In genomic region chr1:61120998-61121397, GRCh38 we compare ENCODE assay signal across 12 cellular contexts. TPM values are rescaled to one million over a fixed set of nuclear protein-coding genes. Genes with fewer than 3 reads are reported as not detected.
DNase-seq lines count a peak whose midpoint lies in the region; ATAC-seq and TF ChIP-seq lines count a peak whose summit lies in the region.
"Had no signal": no experiment of that assay in that cellular context is flagged by ENCODE, and none has a peak within 500 bp of the region (broad histone marks: within the 10 kb centered on the region; RNA-seq: fewer than 3 reads in every experiment).

No MANE protein-coding gene starts in this region.

- intact Hi-C loops in psoas muscle (cut with DNase I), result loop anchor here (2.0 to 10.0 kb wide), 2 partner anchors 36 to 64 kb away; no protein-coding TSS in a partner anchor
- intact Hi-C loops in activated T-helper 2 cell treated with anti-CD3 and anti-CD28 coated beads, Interferon-gamma antibody, Interleukin-2, Interleukin-4, amounts not matched to agents 10 μg/mL and 5 μg/mL and 100 μg/mL, durations not matched to agents 14 hours and 24 hours and 36 hours (cut with micrococcal nuclease), result no loop called here

- H3K79me2 ChIP-seq in GM23338 (replicated peaks; ENCODE audit: insufficient read depth), result no peaks in the 10 kb centered on the region

- no peak overlapping the region for H3K4me2 ChIP-seq in GM23338

- H3K36me3 ChIP-seq in GM23338 (ENCODE audit: insufficient read depth) (no peaks in the 10 kb centered on the region), adipocyte (ENCODE audit: control insufficient read depth, insufficient read depth, low read length, severe bottlenecking) (no peaks in the 10 kb centered on the region), psoas muscle (ENCODE audit: insufficient read depth in 1 of 2, low read depth in 1 of 2) (no peaks in the 10 kb centered on the region)

- no peak overlapping the region for H2AFZ ChIP-seq in GM23338

- H3K27me3 ChIP-seq in GM23338 (ENCODE audit: insufficient read depth) (no peaks in the 10 kb centered on the region), adipocyte (replicated peaks; ENCODE audit: control insufficient read depth, insufficient read depth, low read length) (no peaks in the 10 kb centered on the region), psoas muscle (ENCODE audit: insufficient read depth in 3 of 3, low read length in 2 of 3) (no peaks in the 10 kb centered on the region)

- H3K4me1 Mint-ChIP-seq in GM23338, result peaks cover 38% of the 10 kb centered on the region
- no peaks in the 10 kb centered on the region for H3K4me1 Mint-ChIP-seq in activated T-helper 2 cell treated with anti-CD3 and anti-CD28 coated beads, Interferon-gamma antibody, Interleukin-2, Interleukin-4, amounts not matched to agents 10 μg/mL and 5 μg/mL and 100 μg/mL, durations not matched to agents 14 hours and 24 hours and 36 hours (ENCODE audit: low read depth)

- H3K27me3 Mint-ChIP-seq in GM23338 (ENCODE audit: insufficient read depth, low read depth, poor library complexity), result no peaks in the 10 kb centered on the region
- peaks cover 36% of the 10 kb centered on the region for H3K27me3 Mint-ChIP-seq in activated T-helper 2 cell treated with anti-CD3 and anti-CD28 coated beads, Interferon-gamma antibody, Interleukin-2, Interleukin-4, amounts not matched to agents 10 μg/mL and 5 μg/mL and 100 μg/mL, durations not matched to agents 14 hours and 24 hours and 36 hours (ENCODE audit: low read depth)
- H3K27me3 Mint-ChIP-seq: stimulated activated naive CD8-positive, alpha-beta T cell treated with anti-CD3 and anti-CD28 coated beads, Interleukin-15, Interleukin-2, amounts not matched to agents 100 ng/mL and 50 ng/mL, for 24 hours had no signal

- H3K9ac ChIP-seq in adipocyte (ENCODE audit: low read length), result peak overlapping the region; percentile 73

- H3K9me3 ChIP-seq in adipocyte (ENCODE audit: control insufficient read depth, low read length) (no peaks in the 10 kb centered on the region), psoas muscle (no peaks in the 10 kb centered on the region)

- no peak overlapping the region for H3K4me3 Mint-ChIP-seq in GM23338
- H3K4me3 Mint-ChIP-seq in activated T-helper 2 cell treated with anti-CD3 and anti-CD28 coated beads, Interferon-gamma antibody, Interleukin-2, Interleukin-4, amounts not matched to agents 10 μg/mL and 5 μg/mL and 100 μg/mL, durations not matched to agents 14 hours and 24 hours and 36 hours (ENCODE audit: low read depth), result no peak overlapping the region
- H3K4me3 Mint-ChIP-seq: activated CD4-positive, alpha-beta T cell treated with anti-CD3 and anti-CD28 coated beads for 36 hours; activated naive CD8-positive, alpha-beta T cell treated with anti-CD3 and anti-CD28 coated beads for 36 hours; stimulated activated naive CD8-positive, alpha-beta T cell treated with anti-CD3 and anti-CD28 coated beads, Interleukin-15, Interleukin-2, amounts not matched to agents 100 ng/mL and 50 ng/mL, for 24 hours had no signal

- H3K36me3 Mint-ChIP-seq in GM23338 (ENCODE audit: low read depth), result no peaks in the 10 kb centered on the region
- H3K36me3 Mint-ChIP-seq in activated T-helper 2 cell treated with anti-CD3 and anti-CD28 coated beads, Interferon-gamma antibody, Interleukin-2, Interleukin-4, amounts not matched to agents 10 μg/mL and 5 μg/mL and 100 μg/mL, durations not matched to agents 14 hours and 24 hours and 36 hours (ENCODE audit: low read depth), result no peaks in the 10 kb centered on the region
- H3K36me3 Mint-ChIP-seq: activated naive CD8-positive, alpha-beta T cell treated with anti-CD3 and anti-CD28 coated beads for 36 hours had no signal

- H3K4me3 ChIP-seq in GM23338 (no peak overlapping the region), adipocyte (ENCODE audit: low read length) (peak overlapping the region; percentile 73), psoas muscle (peak overlapping the region; percentile 62)

- no peak for ATAC-seq in GM23338
- peak; percentile 77 to 84 (median 79) for ATAC-seq in psoas muscle
- ATAC-seq in HG02938 (IDR thresholded peaks at IDR 0.05; ENCODE audit: unreplicated experiment), result no peak
- no peak for ATAC-seq in HG03378 (IDR thresholded peaks at IDR 0.05; ENCODE audit: unreplicated experiment)
- ATAC-seq: activated CD4-positive, alpha-beta T cell treated with anti-CD3 and anti-CD28 coated beads for 36 hours had no signal

- 22 to 39% (median 30%) methylated on average over 2 of the region's 2 CpGs for WGBS in psoas muscle, 3 donors

- H3K4me1 ChIP-seq in GM23338 (ENCODE audit: insufficient read depth) (peaks cover 4% of the 10 kb centered on the region; the same call in 1 of the 2 replicates), adipocyte (ENCODE audit: control insufficient read depth, insufficient read depth, low read length) (peaks cover 63% of the 10 kb centered on the region), psoas muscle (peaks cover 90% of the 10 kb centered on the region)

- H4K20me1 ChIP-seq in GM23338 (replicated peaks; ENCODE audit: insufficient read depth), result no peaks in the 10 kb centered on the region

- H3K9me3 Mint-ChIP-seq in GM23338, result no peaks in the 10 kb centered on the region
- no peaks in the 10 kb centered on the region for H3K9me3 Mint-ChIP-seq in activated T-helper 2 cell treated with anti-CD3 and anti-CD28 coated beads, Interferon-gamma antibody, Interleukin-2, Interleukin-4, amounts not matched to agents 10 μg/mL and 5 μg/mL and 100 μg/mL, durations not matched to agents 14 hours and 24 hours and 36 hours
- H3K9me3 Mint-ChIP-seq: activated naive CD8-positive, alpha-beta T cell treated with anti-CD3 and anti-CD28 coated beads for 36 hours; stimulated activated naive CD8-positive, alpha-beta T cell treated with anti-CD3 and anti-CD28 coated beads, Interleukin-15, Interleukin-2, amounts not matched to agents 100 ng/mL and 50 ng/mL, for 24 hours had no signal

- H3F3A ChIP-seq in GM23338 (replicated peaks; ENCODE audit: low read depth), result no peaks in the 10 kb centered on the region

- TF ChIP-seq CTCF in GM23338 (conservative IDR thresholded peaks at IDR 0.05; ENCODE audit: low read depth in 2 of 2) (no peak), psoas muscle (IDR thresholded peaks at IDR 0.05) (no peak)

- H3K27ac Mint-ChIP-seq in GM23338, result peak overlapping the region; percentile 75
- H3K27ac Mint-ChIP-seq in activated T-helper 2 cell treated with anti-CD3 and anti-CD28 coated beads, Interferon-gamma antibody, Interleukin-2, Interleukin-4, amounts not matched to agents 10 μg/mL and 5 μg/mL and 100 μg/mL, durations not matched to agents 14 hours and 24 hours and 36 hours, result no peak overlapping the region
- H3K27ac Mint-ChIP-seq: activated CD4-positive, alpha-beta T cell treated with anti-CD3 and anti-CD28 coated beads for 36 hours; activated naive CD8-positive, alpha-beta T cell treated with anti-CD3 and anti-CD28 coated beads for 36 hours; stimulated activated naive CD8-positive, alpha-beta T cell treated with anti-CD3 and anti-CD28 coated beads, Interleukin-15, Interleukin-2, amounts not matched to agents 100 ng/mL and 50 ng/mL, for 24 hours had no signal

- H3K27ac ChIP-seq in GM23338 (ENCODE audit: low read depth) (no peak overlapping the region), psoas muscle (peak overlapping the region; percentile 91)

- DNase-seq in GM23338 (ENCODE audit: low spot score) (no peak), adipocyte (ENCODE audit: low read depth) (peak; percentile 68), globus pallidus (ENCODE audit: low spot score) (peak; percentile 77), psoas muscle (no peak), NCI-H1930 (lab: John Stamatoyannopoulos, UW) (no peak)
- DNase-seq in activated T-helper 2 cell treated with anti-CD3 and anti-CD28 coated beads, Interferon-gamma antibody, Interleukin-2, Interleukin-4, amounts not matched to agents 10 μg/mL and 5 μg/mL and 100 μg/mL, durations not matched to agents 14 hours and 24 hours and 36 hours (ENCODE audit: low spot score), result no peak
- DNase-seq: activated CD4-positive, alpha-beta T cell treated with anti-CD3 and anti-CD28 coated beads for 36 hours; activated naive CD8-positive, alpha-beta T cell treated with anti-CD3 and anti-CD28 coated beads for 36 hours; H7 had no signal

- H3K9me2 ChIP-seq in GM23338 (ENCODE audit: insufficient read depth), result no peaks in the 10 kb centered on the region

TF ChIP-seq in GM23338, 12 proteins besides CTCF, POLR2A, EP300 and RAD21:
- TF ChIP-seq POLR2AphosphoS5 (IDR thresholded peaks at IDR 0.05; ENCODE audit: low read depth) (no peak), JUNB (IDR thresholded peaks at IDR 0.05; ENCODE audit: unreplicated experiment) (no peak), NANOG (IDR thresholded peaks at IDR 0.05; ENCODE audit: borderline replicate concordance) (no peak), CREB1 (CRISPR knock-in tag; IDR thresholded peaks at IDR 0.05; ENCODE audit: low read depth) (no peak)
TF ChIP-seq in GM23338: peak in this region for 0.

RNA-seq across cellular contexts. Expression of gene NFIA, which starts 38.6 kb away (rescaled TPM):
- total RNA-seq in GM23338 (2014; rRNA removed; shearing (Covaris generic)), result 0.97 and 2.5 TPM in 2 replicates
- polyA plus RNA-seq in GM23338 (2016; fragmentation: Nextera tagmentation; extraction: Ambion mirVana) (2.1 and 2.3 TPM in 2 replicates), psoas muscle (10 to 100 TPM in 1 of 3 donors, 1 to 10 TPM in 2; 4.0 to 11.7 (median 4.2) TPM)
- 10 to 100 TPM; 30.6 to 42.7 (median 42.3) TPM for total RNA-seq in psoas muscle
- total RNA-seq in activated T-helper 2 cell treated with anti-CD3 and anti-CD28 coated beads, Interferon-gamma antibody, Interleukin-2, Interleukin-4, amounts not matched to agents 10 μg/mL and 5 μg/mL and 100 μg/mL, durations not matched to agents 14 hours and 24 hours and 36 hours, result 1.4 and 1.5 TPM in 2 replicates

Comparison
In these comparisons a context has a peak if more than half of its experiments do, and no peak if none do; other contexts are left out.
1. ATAC-seq: peak in psoas muscle (4 of 4); none in GM23338 (single experiment), HG02938 (single experiment) and HG03378 (single experiment).
2. DNase-seq: peak in adipocyte (single experiment) and globus pallidus (single experiment); none in GM23338 (single experiment), psoas muscle (0 of 2), NCI-H1930 (0 of 2) and activated T-helper 2 cell treated with anti-CD3 and anti-CD28 coated beads, Interferon-gamma antibody, Interleukin-2, Interleukin-4, amounts not matched to agents 10 μg/mL and 5 μg/mL and 100 μg/mL, durations not matched to agents 14 hours and 24 hours and 36 hours (single experiment).